ENCODE assay signal across 23 cellular contexts in the genomic region with DNA sequence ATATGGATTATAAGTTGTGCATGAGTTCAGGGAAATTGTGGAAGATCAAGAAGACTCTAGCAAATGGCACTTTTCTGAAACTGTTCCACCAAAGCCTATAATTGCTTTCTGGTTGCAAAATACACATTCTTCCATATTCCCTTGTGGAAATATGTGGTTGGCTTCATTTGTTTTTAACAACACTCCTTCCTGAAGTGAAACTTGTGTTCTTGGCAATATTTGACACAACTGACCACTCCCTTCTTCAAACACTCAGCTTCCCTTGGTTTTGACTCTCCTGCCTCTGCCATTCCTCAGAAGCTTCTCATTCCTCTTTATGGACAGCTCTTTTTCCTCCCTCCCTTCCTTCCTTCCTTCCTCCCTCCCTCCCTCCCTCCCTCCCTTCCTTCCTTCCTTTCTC.
A peak's percentile ranks its signal among the peaks of the same experiment; 100 is the strongest.
DNase-seq lines count a peak whose midpoint lies in the region; ATAC-seq and TF ChIP-seq lines count a peak whose summit lies in the region.
"Had no signal": no experiment of that assay in that cellular context is flagged by ENCODE, and none has a peak within 500 bp of the region (broad histone marks: within the 10 kb centered on the region; RNA-seq: fewer than 3 reads in every experiment).

No MANE protein-coding gene starts in this region.

- no peak for TF ChIP-seq CTCF in AG09309 (IDR thresholded peaks at IDR 0.05; ENCODE audit: control insufficient read depth, insufficient read depth, low read depth, low read length, missing control alignments)

- DNase-seq in AG09309 (ENCODE audit: low read depth): peak; percentile 8
- peak; percentile 38 for DNase-seq in GM04504 (ENCODE audit: low read depth)
- DNase-seq in fibroblast of gingiva (ENCODE audit: low read depth): peak; percentile 63
- peak; percentile 13 for DNase-seq in skeletal muscle cell (ENCODE audit: low read depth)
- DNase-seq in cerebellum (ENCODE audit: low spot score): no peak
- no peak for DNase-seq in Right ventricle myocardium superior
- DNase-seq: Calu3; DMS79 treated with DMSO at 0.1 percent for 48 hours; GF-D8; HCEC 1CT; Kasumi-1; NCI-H1105 treated with DMSO at 0.1 percent for 48 hours; NCI-H2029 treated with DMSO at 0.1 percent for 48 hours; NCI-H446 treated with DMSO at 0.1 percent for 48 hours; NCI-H526; NCI-H82; NK-92 treated with Interleukin-12 subunit alpha and Interleukin-12 subunit beta, amount 100 ng/mL, for 24 hours; PC-9 had no signal

- ATAC-seq in Right ventricle myocardium superior (ENCODE audit: poor library complexity) (no peak), GM21390 (IDR thresholded peaks at IDR 0.05; ENCODE audit: unreplicated experiment) (no peak), HG02885 (IDR thresholded peaks at IDR 0.05; ENCODE audit: poor library complexity, unreplicated experiment) (no peak)
- ATAC-seq: K562, Right ventricle myocardium inferior had no signal

- H3K4me3 ChIP-seq in AG09309 (ENCODE audit: control insufficient read depth, low read depth, low read length) (no peak overlapping the region), skeletal muscle cell (ENCODE audit: low read depth, low read length) (no peak overlapping the region)
- H3K4me3 ChIP-seq: K562, PC-9, SJSA1 had no signal

- intact Hi-C loops in Right ventricle myocardium superior (cut with DNase I): no loop called here

Comparison
In these comparisons a context has a peak if more than half of its experiments do, and no peak if none do; other contexts are left out.
1. DNase-seq: peak in AG09309 (single experiment), GM04504 (single experiment), fibroblast of gingiva (single experiment) and skeletal muscle cell (single experiment); none in cerebellum (single experiment) and Right ventricle myocardium superior (single experiment).